29 cellular contexts compared by ENCODE assay signal in genomic region chr7:100173806-100174495, GRCh38. TPM values are rescaled to one million over a fixed set of nuclear protein-coding genes. Genes with fewer than 3 reads are reported as not detected.
DNase-seq lines count a peak whose midpoint lies in the region; ATAC-seq and TF ChIP-seq lines count a peak whose summit lies in the region.
"Had no signal": no experiment of that assay in that cellular context is flagged by ENCODE, and none has a peak within 500 bp of the region (broad histone marks: within the 10 kb centered on the region; RNA-seq: fewer than 3 reads in every experiment).

No MANE protein-coding gene starts in this region.

- no peaks in the 10 kb centered on the region for H3K9me3 ChIP-seq in HUES6 (ENCODE audit: control insufficient read depth, insufficient read depth, low read depth, low read length)
- no peaks in the 10 kb centered on the region for H3K9me3 ChIP-seq in endodermal cell (ENCODE audit: control insufficient read depth, low read length)
- H3K9me3 ChIP-seq: left ventricle myocardium inferior, neutrophil, psoas muscle, sigmoid colon, tibial nerve had no signal

- H3K27ac Mint-ChIP-seq in endodermal cell (no peak overlapping the region), osteocyte (ENCODE audit: unreplicated experiment) (peak overlapping the region; percentile 42)
- H3K27ac Mint-ChIP-seq: activated CD4-positive, alpha-beta memory T cell treated with anti-CD3 and anti-CD28 coated beads for 36 hours had no signal

- H3K36me3 Mint-ChIP-seq in endodermal cell (ENCODE audit: low read depth) (peaks cover 20% of the 10 kb centered on the region), osteocyte (ENCODE audit: unreplicated experiment) (peaks cover 4% of the 10 kb centered on the region)
- H3K36me3 Mint-ChIP-seq: activated CD4-positive, alpha-beta memory T cell treated with anti-CD3 and anti-CD28 coated beads for 36 hours had no signal

- no peak for ATAC-seq in GM18858 (IDR thresholded peaks at IDR 0.05; ENCODE audit: unreplicated experiment)
- ATAC-seq: PC-3, psoas muscle had no signal

- DNase-seq in GM10266 (ENCODE audit: extremely low spot score) (peak; percentile 25), endodermal cell (peak; percentile 55), osteocyte (ENCODE audit: extremely low spot score, unreplicated experiment) (no peak), T1000 (lab: John Stamatoyannopoulos, UW) (no peak), SHP77 (lab: John Stamatoyannopoulos, UW) (no peak)
- DNase-seq: activated CD4-positive, alpha-beta memory T cell treated with anti-CD3 and anti-CD28 coated beads for 36 hours; activated CD4-positive, alpha-beta T cell treated with anti-CD3 and anti-CD28 coated beads for 1 hour; activated naive CD8-positive, alpha-beta T cell treated with anti-CD3 and anti-CD28 coated beads, Interleukin-2, amount 10 ng/mL, durations not matched to agents 7 days and 5 days; Calu3; DMS79 treated with DMSO at 0.1 percent for 48 hours; effector memory CD4-positive, alpha-beta T cell; erythroblast; GF-D8; KBM-7; left ventricle myocardium inferior; mesenchymal stem cell; NCI-H2029 treated with DMSO at 0.1 percent for 48 hours; NCI-H2227 treated with DMSO at 0.1 percent for 48 hours; NCI-H526; PC-3; psoas muscle; sigmoid colon; stimulated activated CD4-positive, alpha-beta T cell treated with anti-CD3 and anti-CD28 coated beads, Interleukin-4, amount 100 ng/mL, for 24 hours; T-helper 2 cell had no signal

- H3K9ac ChIP-seq in HUES6 (ENCODE audit: low read length) (peak overlapping the region; percentile 5), endodermal cell (ENCODE audit: extremely low read depth, low read length, poor library complexity, severe bottlenecking) (no peak overlapping the region)
- H3K9ac ChIP-seq: BLaER1 treated with 17β-estradiol and CSF1 and Interleukin-3, amounts not matched to agents 10 nM and 100 nM had no signal

- H3K4me1 ChIP-seq in HUES6 (ENCODE audit: control insufficient read depth, insufficient read depth, low read length) (peaks cover 17% of the 10 kb centered on the region), endodermal cell (ENCODE audit: control insufficient read depth, insufficient read depth, low read length) (no peaks in the 10 kb centered on the region)

- peaks cover 28% of the 10 kb centered on the region for H3K27me3 Mint-ChIP-seq in endodermal cell (ENCODE audit: insufficient read depth)
- H3K27me3 Mint-ChIP-seq in osteocyte (ENCODE audit: unreplicated experiment): peaks cover 6% of the 10 kb centered on the region

- H3K9me3 Mint-ChIP-seq in endodermal cell (no peaks in the 10 kb centered on the region), osteocyte (ENCODE audit: unreplicated experiment) (no peaks in the 10 kb centered on the region)
- H3K9me3 Mint-ChIP-seq: activated CD4-positive, alpha-beta memory T cell treated with anti-CD3 and anti-CD28 coated beads for 36 hours; activated naive CD8-positive, alpha-beta T cell treated with anti-CD3 and anti-CD28 coated beads, Interleukin-2, amount 10 ng/mL, durations not matched to agents 7 days and 5 days had no signal

- H3K27ac ChIP-seq in HUES6 (ENCODE audit: low read depth, low read length): no peak overlapping the region
- H3K27ac ChIP-seq in endodermal cell (ENCODE audit: low read depth, low read length): no peak overlapping the region
- H3K27ac ChIP-seq: BLaER1 treated with 17β-estradiol and CSF1 and Interleukin-3, amounts not matched to agents 10 nM and 100 nM; left ventricle myocardium inferior; neutrophil; psoas muscle; sigmoid colon; tibial nerve had no signal

- H3K4me3 ChIP-seq in HUES6 (ENCODE audit: low read depth, low read length) (no peak overlapping the region), endodermal cell (ENCODE audit: low read length) (no peak overlapping the region)
- H3K4me3 ChIP-seq: BLaER1 treated with 17β-estradiol and CSF1 and Interleukin-3, amounts not matched to agents 10 nM and 100 nM; left ventricle myocardium inferior; psoas muscle; sigmoid colon; tibial nerve had no signal

- no peak for TF ChIP-seq CTCF in GM10266 (IDR thresholded peaks at IDR 0.05; ENCODE audit: control insufficient read depth, insufficient read depth, low read depth, missing control alignments)
- no peak for TF ChIP-seq CTCF in endodermal cell (conservative IDR thresholded peaks at IDR 0.05)
- no peak for TF ChIP-seq CTCF in osteocyte (IDR thresholded peaks at IDR 0.05)

- H3K4me1 Mint-ChIP-seq in endodermal cell: peaks cover 21% of the 10 kb centered on the region
- H3K4me1 Mint-ChIP-seq in osteocyte (ENCODE audit: unreplicated experiment): peaks cover 19% of the 10 kb centered on the region

- 92 to 93% methylated on average over 7 to 11 of the region's 11 CpGs for WGBS in endodermal cell (ENCODE audit: insufficient coverage in 1 of 2, insufficient read length in 1 of 2), 2 experiments

- no peak overlapping the region for H3K4me3 Mint-ChIP-seq in endodermal cell
- no peak overlapping the region for H3K4me3 Mint-ChIP-seq in osteocyte (ENCODE audit: unreplicated experiment)
- H3K4me3 Mint-ChIP-seq: activated CD4-positive, alpha-beta memory T cell treated with anti-CD3 and anti-CD28 coated beads for 36 hours; activated naive CD8-positive, alpha-beta T cell treated with anti-CD3 and anti-CD28 coated beads, Interleukin-2, amount 10 ng/mL, durations not matched to agents 7 days and 5 days had no signal

- H3K36me3 ChIP-seq in HUES6 (ENCODE audit: control insufficient read depth, insufficient read depth, low read length) (peaks cover 25% of the 10 kb centered on the region; the same call in 1 of the 2 replicates), endodermal cell (ENCODE audit: control insufficient read depth, insufficient read depth, low read length) (no peaks in the 10 kb centered on the region)
- H3K36me3 ChIP-seq: left ventricle myocardium inferior, neutrophil, sigmoid colon, tibial nerve had no signal

- peaks cover 27% of the 10 kb centered on the region for H3K27me3 ChIP-seq in HUES6 (ENCODE audit: control insufficient read depth, insufficient read depth, low read length)
- H3K27me3 ChIP-seq in endodermal cell (ENCODE audit: control insufficient read depth, insufficient read depth, low read length, poor library complexity, severe bottlenecking): no peaks in the 10 kb centered on the region

RNA-seq across cellular contexts. Expression of gene GPC2, which starts 3.2 kb away (rescaled TPM):
- total RNA-seq in endodermal cell (10 to 100 TPM; 39.3 to 56.1 TPM), osteocyte (8.1 and 12.6 TPM in 2 replicates)
- 130 TPM for polyA plus RNA-seq in endodermal cell (2013, experiment 1 of 2)
- 122 TPM for polyA plus RNA-seq in endodermal cell (2013, experiment 2 of 2)

RNA-seq across cellular contexts. Expression of gene STAG3, which starts 3.8 kb away (rescaled TPM):
- total RNA-seq in endodermal cell (1 to 10 TPM; 1.2 to 3.3 TPM), osteocyte (1.0 and 1.5 TPM in 2 replicates)
- 1.4 TPM for polyA plus RNA-seq in endodermal cell (2013, experiment 1 of 2)
- polyA plus RNA-seq in endodermal cell (2013, experiment 2 of 2): 1.7 TPM

RNA-seq across cellular contexts. Expression of gene GAL3ST4, which starts 5.5 kb away (rescaled TPM):
- total RNA-seq in endodermal cell (1 to 10 TPM; 3.7 to 3.8 TPM), osteocyte (2.9 and 3.6 TPM in 2 replicates)
- 13.3 TPM for polyA plus RNA-seq in endodermal cell (2013, experiment 1 of 2)
- polyA plus RNA-seq in endodermal cell (2013, experiment 2 of 2): 13.4 TPM

RNA-seq across cellular contexts. Expression of gene TRAPPC14, which starts 15.4 kb away (rescaled TPM):
- total RNA-seq in endodermal cell (10 to 100 TPM; 24.7 to 30.0 TPM), osteocyte (18.2 and 20.3 TPM in 2 replicates)
- polyA plus RNA-seq in endodermal cell (2013, experiment 1 of 2): 22.9 TPM
- 18.2 TPM for polyA plus RNA-seq in endodermal cell (2013, experiment 2 of 2)

RNA-seq across cellular contexts. Expression of gene LAMTOR4, which starts 25.2 kb away (rescaled TPM):
- total RNA-seq in endodermal cell (100 to 1,000 TPM; 155 to 188 TPM), osteocyte (111 and 123 TPM in 2 replicates)
- 146 TPM for polyA plus RNA-seq in endodermal cell (2013, experiment 1 of 2)
- polyA plus RNA-seq in endodermal cell (2013, experiment 2 of 2): 131 TPM

Comparison
In these comparisons a context has a peak if more than half of its experiments do, and no peak if none do; other contexts are left out.
1. DNase-seq: peak in GM10266 (single experiment) and endodermal cell (single experiment); none in osteocyte (single experiment), T1000 (single experiment) and SHP77 (0 of 2).